Comparison of ENCODE assay signal across 8 cellular contexts in the genomic region with DNA sequence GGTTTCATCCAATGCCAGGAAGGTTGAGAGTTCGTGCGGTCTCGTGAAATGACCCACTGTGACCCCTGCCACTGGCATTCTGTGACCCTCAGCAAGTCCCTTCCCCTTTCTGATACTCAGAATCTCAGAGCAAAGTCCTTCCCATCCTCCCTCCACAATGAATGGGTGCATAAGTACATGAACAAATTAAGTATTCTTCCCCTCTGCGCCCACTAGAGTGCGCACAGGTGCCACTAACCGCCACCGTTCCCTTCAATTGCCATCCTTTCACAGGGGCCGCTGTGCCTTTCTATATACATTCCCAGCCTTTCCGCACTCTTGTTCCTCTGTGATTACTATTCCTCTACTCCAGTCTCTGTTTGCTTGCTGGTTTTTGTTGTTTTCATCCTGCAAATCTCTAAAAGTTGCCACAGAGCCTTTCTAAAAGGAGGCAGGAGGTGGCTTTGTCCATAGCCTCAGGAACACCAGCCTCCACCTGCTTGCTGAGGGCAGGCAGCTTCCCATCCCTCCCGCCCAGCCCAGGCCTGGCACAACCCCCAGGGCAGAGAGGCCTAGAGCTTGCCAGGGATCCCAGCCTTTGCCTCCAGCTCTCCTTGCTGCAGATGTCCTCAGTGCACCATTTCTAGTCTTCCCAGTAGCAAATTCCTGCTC. TPM values are rescaled to one million over a fixed set of nuclear protein-coding genes. Genes with fewer than 3 reads are reported as not detected.
A peak's percentile ranks its signal among the peaks of the same experiment; 100 is the strongest.
DNase-seq lines count a peak whose midpoint lies in the region; TF ChIP-seq lines count a peak whose summit lies in the region.

No MANE protein-coding gene starts in this region.

- H4K20me1 ChIP-seq in DOHH2 (ENCODE audit: control insufficient read depth, insufficient read depth, low read depth, low read length) = no peaks in the 10 kb centered on the region

- no peak overlapping the region for H3K27ac ChIP-seq in DOHH2 (ENCODE audit: low read depth, low read length)

- H3K4me2 ChIP-seq in DOHH2 (ENCODE audit: low read length) = no peak overlapping the region

- peaks cover 21% of the 10 kb centered on the region for H3K27me3 ChIP-seq in DOHH2 (ENCODE audit: control insufficient read depth, low read length)

- H3F3A ChIP-seq in DOHH2 (ENCODE audit: control insufficient read depth, insufficient read depth) = no peaks in the 10 kb centered on the region

- DNase-seq in HT1080 (ENCODE audit: low read depth) = peak; percentile 78
- DNase-seq in NOMO-1 treated with dmso at 0.1 percent for 144 hours (lab: John Stamatoyannopoulos, UW; ENCODE audit: unreplicated experiment) = peak; percentile 74
- peak; percentile 68 for DNase-seq in activated CD8-positive, alpha-beta memory T cell treated with anti-CD3 and anti-CD28 coated beads, Interleukin-2, amount 50 U/mL, for 4 hours
- DNase-seq in epithelial cell of proximal tubule (ENCODE audit: low read depth) = no peak
- peak; percentile 83 for DNase-seq in myocyte (ENCODE audit: low read depth)
- DNase-seq in stimulated activated CD8-positive, alpha-beta memory T cell treated with anti-CD3 and anti-CD28 coated beads, Interleukin-7, amount 100 ng/mL, for 48 hours (ENCODE audit: extremely low read depth in 1 of 2, low read depth in 1 of 2) = peak; percentile 18 to 29
- DNase-seq in NCI-H226 = no peak

- H3K4me1 ChIP-seq in DOHH2 (ENCODE audit: control insufficient read depth, low read length) = peaks cover 12% of the 10 kb centered on the region

- no peak overlapping the region for H3K4me3 ChIP-seq in DOHH2 (ENCODE audit: low read length)
- no peak overlapping the region for H3K4me3 ChIP-seq in epithelial cell of proximal tubule (ENCODE audit: low read depth, low read length)

- H3K9me3 ChIP-seq in DOHH2 (ENCODE audit: control insufficient read depth, insufficient read depth, low read length) = no peaks in the 10 kb centered on the region

- no peaks in the 10 kb centered on the region for H3K9me2 ChIP-seq in DOHH2 (replicated peaks; ENCODE audit: control insufficient read depth, low read length)

- peak; percentile 94 for TF ChIP-seq CTCF in DOHH2 (IDR thresholded peaks at IDR 0.05; ENCODE audit: low read depth, low read length, poor library complexity, severe bottlenecking)
- peak; percentile 91 for TF ChIP-seq CTCF in epithelial cell of proximal tubule (conservative IDR thresholded peaks at IDR 0.05; ENCODE audit: low read depth, low read length)

- H3K79me2 ChIP-seq in DOHH2 (ENCODE audit: control insufficient read depth, low read length) = no peaks in the 10 kb centered on the region

- no peaks in the 10 kb centered on the region for H3K36me3 ChIP-seq in DOHH2 (ENCODE audit: control insufficient read depth, low read length)

RNA-seq across cellular contexts. Expression of a gene that starts 6.7 kb away (rescaled TPM):
- 88.1 and 116 TPM in 2 replicates for total RNA-seq in HT1080 (2014; rRNA removed; shearing (Covaris generic))
- 55.8 and 58.0 TPM in 2 replicates for polyA plus RNA-seq in HT1080 (2015; cell fraction: cytosol; rRNA removed)
- polyA plus RNA-seq in HT1080 (2015; cell fraction: nucleus; rRNA removed) = 80.6 and 81.4 TPM in 2 replicates
- total RNA-seq in epithelial cell of proximal tubule (50.3 and 79.7 TPM in 2 replicates), myocyte (39.9 and 43.3 TPM in 2 replicates)
- polyA plus RNA-seq in myocyte (2012) = 39.9 TPM

RNA-seq across cellular contexts. Expression of a gene that starts 43.3 kb away (rescaled TPM):
- not detected in 2 replicates for total RNA-seq in HT1080 (2014; rRNA removed; shearing (Covaris generic))
- polyA plus RNA-seq in HT1080 (2015; cell fraction: cytosol; rRNA removed) = not detected in 2 replicates
- polyA plus RNA-seq in HT1080 (2015; cell fraction: nucleus; rRNA removed) = not detected in 2 replicates
- total RNA-seq in epithelial cell of proximal tubule (not detected in 2 replicates), myocyte (not detected in 2 replicates)
- 0.38 TPM for polyA plus RNA-seq in myocyte (2012)

Comparison
In these comparisons a context has a peak if more than half of its experiments do, and no peak if none do; other contexts are left out.
1. DNase-seq: peak in HT1080 (single experiment), NOMO-1 treated with dmso at 0.1 percent for 144 hours (single experiment), activated CD8-positive, alpha-beta memory T cell treated with anti-CD3 and anti-CD28 coated beads, Interleukin-2, amount 50 U/mL, for 4 hours (single experiment), myocyte (single experiment) and stimulated activated CD8-positive, alpha-beta memory T cell treated with anti-CD3 and anti-CD28 coated beads, Interleukin-7, amount 100 ng/mL, for 48 hours (2 of 2); none in epithelial cell of proximal tubule (single experiment) and NCI-H226 (single experiment).